10 cellular contexts compared by ENCODE assay signal in genomic region chr1:76494807-76495206, GRCh38.
A peak's percentile ranks its signal among the peaks of the same experiment; 100 is the strongest.
DNase-seq lines count a peak whose midpoint lies in the region; ATAC-seq and TF ChIP-seq lines count a peak whose summit lies in the region.
"Had no signal": no experiment of that assay in that cellular context is flagged by ENCODE, and none has a peak within 500 bp of the region (broad histone marks: within the 10 kb centered on the region; RNA-seq: fewer than 3 reads in every experiment).

No MANE protein-coding gene starts in this region.

- ATAC-seq in GM19023 (IDR thresholded peaks at IDR 0.05; ENCODE audit: unreplicated experiment) (peak; percentile 89), HG02938 (IDR thresholded peaks at IDR 0.05; ENCODE audit: unreplicated experiment) (peak; percentile 84)

- no peak for TF ChIP-seq EP300 in ovary (IDR thresholded peaks at IDR 0.05)

- peak overlapping the region; percentile 60 for H3K27ac Mint-ChIP-seq in activated T-helper 1 cell treated with anti-CD3 and anti-CD28 coated beads, Interleukin-12 subunit alpha, Interleukin-12 subunit beta, Interleukin-2, Interleukin-4 antibody, amounts not matched to agents 30 ng/mL and 10 ng/mL and 1 ng/mL, durations not matched to agents 14 hours and 24 hours and 36 hours
- H3K27ac Mint-ChIP-seq: endodermal cell had no signal

- no peaks in the 10 kb centered on the region for H3K36me3 ChIP-seq in GM06990 (ENCODE audit: control insufficient read depth, insufficient read depth, low read length)
- H3K36me3 ChIP-seq in ovary, result no peaks in the 10 kb centered on the region

- TF ChIP-seq CTCF in GM06990 (IDR thresholded peaks at IDR 0.05; ENCODE audit: insufficient read depth, low read length, poor library complexity, severe bottlenecking) (no peak), ovary (IDR thresholded peaks at IDR 0.05) (no peak)

- H3K9me3 Mint-ChIP-seq in activated T-helper 1 cell treated with anti-CD3 and anti-CD28 coated beads, Interleukin-12 subunit alpha, Interleukin-12 subunit beta, Interleukin-2, Interleukin-4 antibody, amounts not matched to agents 30 ng/mL and 10 ng/mL and 1 ng/mL, durations not matched to agents 14 hours and 24 hours and 36 hours, result no peaks in the 10 kb centered on the region
- H3K9me3 Mint-ChIP-seq: endodermal cell had no signal

- no peaks in the 10 kb centered on the region for H3K36me3 Mint-ChIP-seq in activated T-helper 1 cell treated with anti-CD3 and anti-CD28 coated beads, Interleukin-12 subunit alpha, Interleukin-12 subunit beta, Interleukin-2, Interleukin-4 antibody, amounts not matched to agents 30 ng/mL and 10 ng/mL and 1 ng/mL, durations not matched to agents 14 hours and 24 hours and 36 hours (ENCODE audit: low read depth)

- peaks cover 1% of the 10 kb centered on the region for H3K27me3 Mint-ChIP-seq in activated T-helper 1 cell treated with anti-CD3 and anti-CD28 coated beads, Interleukin-12 subunit alpha, Interleukin-12 subunit beta, Interleukin-2, Interleukin-4 antibody, amounts not matched to agents 30 ng/mL and 10 ng/mL and 1 ng/mL, durations not matched to agents 14 hours and 24 hours and 36 hours (ENCODE audit: insufficient read depth)

- in situ Hi-C loops in KBM-7 (cut with MboI; ENCODE audit: low pct_unique_long_range_greater_than_20kb, low sequenced_read_pairs), result no loop called here

- H3K27me3 ChIP-seq in GM06990 (replicated peaks; ENCODE audit: control insufficient read depth, insufficient read depth, low read length), result no peaks in the 10 kb centered on the region
- H3K27me3 ChIP-seq in ovary, result peaks cover 2% of the 10 kb centered on the region

- no peak overlapping the region for H3K4me3 ChIP-seq in GM06990 (replicated peaks; ENCODE audit: low read depth, low read length)
- no peak overlapping the region for H3K4me3 ChIP-seq in ovary

- intact Hi-C loops in activated T-helper 1 cell treated with anti-CD3 and anti-CD28 coated beads, Interleukin-12 subunit alpha, Interleukin-12 subunit beta, Interleukin-2, Interleukin-4 antibody, amounts not matched to agents 30 ng/mL and 10 ng/mL and 1 ng/mL, durations not matched to agents 14 hours and 24 hours and 36 hours (cut with micrococcal nuclease), result loop anchor here (10.0 kb wide), 3 partner anchors 200 to 340 kb away; no protein-coding TSS in a partner anchor
- intact Hi-C loops in ovary (cut with DNase I), result no loop called here

- H3K4me1 ChIP-seq in ovary (ENCODE audit: insufficient read depth), result peaks cover 1% of the 10 kb centered on the region

- TF ChIP-seq POLR2A in ovary (IDR thresholded peaks at IDR 0.05), result no peak

- H3K4me3 Mint-ChIP-seq in activated T-helper 1 cell treated with anti-CD3 and anti-CD28 coated beads, Interleukin-12 subunit alpha, Interleukin-12 subunit beta, Interleukin-2, Interleukin-4 antibody, amounts not matched to agents 30 ng/mL and 10 ng/mL and 1 ng/mL, durations not matched to agents 14 hours and 24 hours and 36 hours, result peak overlapping the region; percentile 20
- H3K4me3 Mint-ChIP-seq: endodermal cell had no signal

- no peaks in the 10 kb centered on the region for H3K9me3 ChIP-seq in ovary

- no peak overlapping the region for H3K27ac ChIP-seq in ovary

- DNase-seq in GM06990 (ENCODE audit: extremely low read depth, insufficient read length), result peak; percentile 15
- DNase-seq in activated T-helper 1 cell treated with anti-CD3 and anti-CD28 coated beads, Interleukin-12 subunit alpha, Interleukin-12 subunit beta, Interleukin-2, Interleukin-4 antibody, amounts not matched to agents 30 ng/mL and 10 ng/mL and 1 ng/mL, durations not matched to agents 14 hours and 24 hours and 36 hours (ENCODE audit: low spot score), result peak; percentile 1
- no peak for DNase-seq in putamen (ENCODE audit: low spot score)
- no peak for DNase-seq in ovary
- DNase-seq in effector CD4-positive, alpha-beta T cell, result no peak
- DNase-seq in KBM-7, result no peak
- DNase-seq: endodermal cell, NCI-H748 treated with DMSO at 0.1 percent for 48 hours had no signal

- peaks cover 35% of the 10 kb centered on the region for H3K4me1 Mint-ChIP-seq in activated T-helper 1 cell treated with anti-CD3 and anti-CD28 coated beads, Interleukin-12 subunit alpha, Interleukin-12 subunit beta, Interleukin-2, Interleukin-4 antibody, amounts not matched to agents 30 ng/mL and 10 ng/mL and 1 ng/mL, durations not matched to agents 14 hours and 24 hours and 36 hours (ENCODE audit: low read depth)

Comparison
In these comparisons a context has a peak if more than half of its experiments do, and no peak if none do; other contexts are left out.
1. DNase-seq: peak in GM06990 (single experiment) and activated T-helper 1 cell treated with anti-CD3 and anti-CD28 coated beads, Interleukin-12 subunit alpha, Interleukin-12 subunit beta, Interleukin-2, Interleukin-4 antibody, amounts not matched to agents 30 ng/mL and 10 ng/mL and 1 ng/mL, durations not matched to agents 14 hours and 24 hours and 36 hours (single experiment); none in putamen (single experiment), ovary (0 of 5), effector CD4-positive, alpha-beta T cell (single experiment) and KBM-7 (single experiment).